ENCODE assay signal across 14 cellular contexts in genomic region chr2:232900811-232901701, GRCh38. TPM values are rescaled to one million over a fixed set of nuclear protein-coding genes. Genes with fewer than 3 reads are reported as not detected.
DNase-seq lines count a peak whose midpoint lies in the region; ATAC-seq and TF ChIP-seq lines count a peak whose summit lies in the region.
"Had no signal": no experiment of that assay in that cellular context is flagged by ENCODE, and none has a peak within 500 bp of the region (broad histone marks: within the 10 kb centered on the region; RNA-seq: fewer than 3 reads in every experiment).

No MANE protein-coding gene starts in this region.

- no peak for ATAC-seq in HG03159 (IDR thresholded peaks at IDR 0.05; ENCODE audit: unreplicated experiment)
- ATAC-seq: CD8-positive, alpha-beta T cell; effector memory CD8-positive, alpha-beta T cell; gastrocnemius medialis; left colon had no signal

- H3K27ac ChIP-seq in H9 (ENCODE audit: insufficient read length, low read depth, low read length): no peak overlapping the region
- no peak overlapping the region for H3K27ac ChIP-seq in endodermal cell (ENCODE audit: low read depth, low read length)
- H3K27ac ChIP-seq: gastrocnemius medialis had no signal

- H3K23ac ChIP-seq in H9 (ENCODE audit: insufficient read length, low read depth, low read length): no peak overlapping the region

- no peaks in the 10 kb centered on the region for H4K20me1 ChIP-seq in H9 (ENCODE audit: control insufficient read depth, insufficient read depth, insufficient read length)

- H3K9me3 ChIP-seq in H9 (ENCODE audit: control insufficient read depth, low read depth, low read length) (no peaks in the 10 kb centered on the region), endodermal cell (ENCODE audit: control insufficient read depth, low read length) (no peaks in the 10 kb centered on the region)
- H3K9me3 ChIP-seq: gastrocnemius medialis had no signal

- no peak overlapping the region for H2BK12ac ChIP-seq in H9 (ENCODE audit: insufficient read length, low read depth, low read length)

- TF ChIP-seq CTCF in H9 (conservative IDR thresholded peaks at IDR 0.05) (no peak), endodermal cell (conservative IDR thresholded peaks at IDR 0.05) (no peak), osteocyte (IDR thresholded peaks at IDR 0.05) (no peak)

- no peak overlapping the region for H2AFZ ChIP-seq in H9 (ENCODE audit: low read length)

- no peak overlapping the region for H2BK5ac ChIP-seq in H9 (ENCODE audit: insufficient read length, low read length)

- H3K79me1 ChIP-seq in H9 (ENCODE audit: insufficient read depth, low read depth, low read length, poor library complexity, severe bottlenecking): no peaks in the 10 kb centered on the region

- no peaks in the 10 kb centered on the region for H3K36me3 ChIP-seq in endodermal cell (ENCODE audit: control insufficient read depth, insufficient read depth, low read length)
- H3K36me3 ChIP-seq: gastrocnemius medialis had no signal

- no peak overlapping the region for H2BK20ac ChIP-seq in H9 (ENCODE audit: low read depth, low read length, poor library complexity, severe bottlenecking)

- H3K27ac Mint-ChIP-seq in H9: no peak overlapping the region
- H3K27ac Mint-ChIP-seq in endodermal cell: peak overlapping the region; percentile 47
- peak overlapping the region; percentile 27 for H3K27ac Mint-ChIP-seq in osteocyte (ENCODE audit: unreplicated experiment)
- H3K27ac Mint-ChIP-seq: CD8-positive, alpha-beta T cell; effector memory CD8-positive, alpha-beta T cell; T-helper 1 cell treated with Interleukin-12 subunit alpha and Interleukin-12 subunit beta and Interleukin-4 antibody, amounts not matched to agents 30 μg/mL and 1 μg/mL, for 36 hours had no signal

- no peaks in the 10 kb centered on the region for H3K23me2 ChIP-seq in H9 (ENCODE audit: insufficient read length, low read depth, low read length, poor library complexity, severe bottlenecking)

- no peak overlapping the region for H3K18ac ChIP-seq in H9 (ENCODE audit: insufficient read length, low read depth, low read length)

- no peak overlapping the region for H3K9ac ChIP-seq in H9 (ENCODE audit: extremely low read depth, insufficient read length, low read length)
- no peak overlapping the region for H3K9ac ChIP-seq in endodermal cell (ENCODE audit: extremely low read depth, low read length, poor library complexity, severe bottlenecking)

- peak overlapping the region in 1 of 2 experiments; percentile 35; a peak in 2 of 5 replicates for H3K4me3 Mint-ChIP-seq in H9
- H3K4me3 Mint-ChIP-seq in endodermal cell: no peak overlapping the region
- H3K4me3 Mint-ChIP-seq in osteocyte (ENCODE audit: unreplicated experiment): no peak overlapping the region
- H3K4me3 Mint-ChIP-seq: CD8-positive, alpha-beta T cell; effector memory CD8-positive, alpha-beta T cell; T-helper 1 cell treated with Interleukin-12 subunit alpha and Interleukin-12 subunit beta and Interleukin-4 antibody, amounts not matched to agents 30 μg/mL and 1 μg/mL, for 36 hours had no signal

- H4K91ac ChIP-seq in H9 (ENCODE audit: insufficient read length, low read depth, low read length): no peak overlapping the region

- DNase-seq in H9: peak; percentile 67
- DNase-seq in NOMO-1 treated with DMSO at 0.1 percent for 48 hours (lab: John Stamatoyannopoulos, UW; ENCODE audit: unreplicated experiment): peak; percentile 56
- DNase-seq in endodermal cell: peak; percentile 76
- DNase-seq in osteocyte (ENCODE audit: extremely low spot score, unreplicated experiment): no peak
- DNase-seq in SW480 (ENCODE audit: low spot score): no peak
- DNase-seq in AML-193 (lab: John Stamatoyannopoulos, UW): no peak
- DNase-seq: CD8-positive, alpha-beta T cell; effector memory CD8-positive, alpha-beta T cell; gastrocnemius medialis; left colon; small intestine had no signal

- peak overlapping the region; percentile 78 for H3K14ac ChIP-seq in H9 (ENCODE audit: insufficient read depth, low read length)

- H3K4me1 Mint-ChIP-seq in H9: peaks cover 5 to 11% of the 10 kb centered on the region in 2 experiments
- peaks cover 6% of the 10 kb centered on the region for H3K4me1 Mint-ChIP-seq in endodermal cell
- peaks cover 10% of the 10 kb centered on the region for H3K4me1 Mint-ChIP-seq in osteocyte (ENCODE audit: unreplicated experiment)

- H3K4me2 ChIP-seq in H9 (ENCODE audit: insufficient read depth, insufficient read length, low read length): peak overlapping the region; percentile 38

- no peak overlapping the region for H2AK5ac ChIP-seq in H9 (ENCODE audit: insufficient read length, low read length)

- no peak overlapping the region for H3K4me3 ChIP-seq in endodermal cell (ENCODE audit: low read length)
- H3K4me3 ChIP-seq: gastrocnemius medialis had no signal

- H3K9me3 Mint-ChIP-seq in H9 (peaks cover 2 to 9% of the 10 kb centered on the region in 2 experiments; a peak in 3 of 5 replicates), endodermal cell (peaks cover 19% of the 10 kb centered on the region), osteocyte (ENCODE audit: unreplicated experiment) (no peaks in the 10 kb centered on the region)
- H3K9me3 Mint-ChIP-seq: activated T-helper 2 cell treated with anti-CD3 and anti-CD28 coated beads, Interferon-gamma antibody, Interleukin-2, Interleukin-4, amounts not matched to agents 10 μg/mL and 5 μg/mL and 100 μg/mL, durations not matched to agents 14 hours and 24 hours and 36 hours; CD8-positive, alpha-beta T cell; effector memory CD8-positive, alpha-beta T cell; T-helper 1 cell treated with Interleukin-12 subunit alpha and Interleukin-12 subunit beta and Interleukin-4 antibody, amounts not matched to agents 30 μg/mL and 1 μg/mL, for 36 hours had no signal

- H2BK15ac ChIP-seq in H9 (ENCODE audit: low read depth, low read length): no peak overlapping the region

- no peak overlapping the region for H4K5ac ChIP-seq in H9 (ENCODE audit: insufficient read length, low read depth, low read length)

- H3K79me2 ChIP-seq in H9 (ENCODE audit: insufficient read depth, low read length): no peaks in the 10 kb centered on the region

- no peak overlapping the region for H4K8ac ChIP-seq in H9 (replicated peaks; ENCODE audit: insufficient read length, low read depth, low read length)

- peaks cover 11% of the 10 kb centered on the region; the same call in 1 of the 2 replicates for H3K27me3 ChIP-seq in H9 (ENCODE audit: insufficient read depth, low read length)
- H3K27me3 ChIP-seq in endodermal cell (ENCODE audit: control insufficient read depth, insufficient read depth, low read length, poor library complexity, severe bottlenecking): peaks cover 21% of the 10 kb centered on the region

- H3K4me1 ChIP-seq in H9 (ENCODE audit: insufficient read depth, low read length) (no peaks in the 10 kb centered on the region; the same call in 1 of the 2 replicates), endodermal cell (ENCODE audit: control insufficient read depth, insufficient read depth, low read length) (no peaks in the 10 kb centered on the region)
- H3K4me1 ChIP-seq: gastrocnemius medialis had no signal

- WGBS in H9 (ENCODE audit: extremely low coverage, insufficient read length, low lambda C conversion rate): no CpG with 5 or more reads among the region's 43 CpGs
- 43 to 59% methylated on average over 28 to 43 of the region's 43 CpGs for WGBS in endodermal cell (ENCODE audit: insufficient coverage in 1 of 2, insufficient read length in 1 of 2), 2 experiments

- H3K36me3 Mint-ChIP-seq in H9 (ENCODE audit: insufficient read depth in 1 of 3, low read depth in 3 of 3): no peaks in the 10 kb centered on the region; a peak in 2 of 7 replicates
- H3K36me3 Mint-ChIP-seq in endodermal cell (ENCODE audit: low read depth): no peaks in the 10 kb centered on the region
- H3K36me3 Mint-ChIP-seq in osteocyte (ENCODE audit: unreplicated experiment): no peaks in the 10 kb centered on the region
- H3K36me3 Mint-ChIP-seq: CD8-positive, alpha-beta T cell had no signal

- no peak overlapping the region for H3T11ph ChIP-seq in H9 (ENCODE audit: low read length)

- no peak overlapping the region for H3K4ac ChIP-seq in H9 (ENCODE audit: low read depth, low read length)

- H3K56ac ChIP-seq in H9 (ENCODE audit: insufficient read length, low read depth, low read length): no peak overlapping the region

- H2BK120ac ChIP-seq in H9 (ENCODE audit: low read depth, low read length, poor library complexity, severe bottlenecking): no peak overlapping the region

- H3K27me3 Mint-ChIP-seq in H9 (ENCODE audit: low read depth) (peaks cover 1% of the 10 kb centered on the region), endodermal cell (ENCODE audit: insufficient read depth) (peaks cover 13% of the 10 kb centered on the region), osteocyte (ENCODE audit: unreplicated experiment) (no peaks in the 10 kb centered on the region)
- H3K27me3 Mint-ChIP-seq: effector memory CD8-positive, alpha-beta T cell had no signal

RNA-seq across cellular contexts. Expression of gene SNORC, which starts 31.0 kb away (rescaled TPM):
- total RNA-seq in H9 (2021) (0.61 and 1.1 TPM in 2 replicates), endodermal cell (1 to 10 TPM; 3.6 to 5.0 TPM), osteocyte (1.9 and 2.1 TPM in 2 replicates)
- 1.00 TPM for polyA plus RNA-seq in endodermal cell (2013, experiment 1 of 2)
- polyA plus RNA-seq in endodermal cell (2013, experiment 2 of 2): 0.66 TPM

Comparison
In these comparisons a context has a peak if more than half of its experiments do, and no peak if none do; other contexts are left out.
1. DNase-seq: peak in H9 (single experiment), NOMO-1 treated with DMSO at 0.1 percent for 48 hours (single experiment) and endodermal cell (single experiment); none in osteocyte (single experiment), SW480 (single experiment) and AML-193 (0 of 2).
2. H3K27ac Mint-ChIP-seq: peak in endodermal cell (single experiment) and osteocyte (single experiment); none in H9 (0 of 3).